ENCODE assay signal across 1 cellular context in genomic region chr20:13243826-13244376, GRCh38.
TF ChIP-seq lines count a peak whose summit lies in the region.

No MANE protein-coding gene starts in this region.

TF ChIP-seq in HepG2, 621 proteins besides CTCF, POLR2A, EP300 and RAD21 (continued from another document and continues in another):
- TF ChIP-seq FUBP1 (CRISPR knock-in tag; IDR thresholded peaks at IDR 0.05; ENCODE audit: borderline replicate concordance) (peak; percentile 98; the same call in 1 of the 2 replicates), ARID5B (CRISPR knock-in tag; IDR thresholded peaks at IDR 0.05) (peak; percentile 100), ZNF367 (CRISPR knock-in tag; IDR thresholded peaks at IDR 0.05; ENCODE audit: borderline replicate concordance) (no peak), RERE (CRISPR knock-in tag; IDR thresholded peaks at IDR 0.05; ENCODE audit: low read depth) (peak; percentile 99), TBP (CRISPR knock-in tag; IDR thresholded peaks at IDR 0.05) (0 out of 2 replicates have a peak, but pooled peaks have one; percentile 34), RBFOX2 (IDR thresholded peaks at IDR 0.05; ENCODE audit: low read depth, low read length) (no peak), GRHL1 (CRISPR knock-in tag; conservative IDR thresholded peaks at IDR 0.05) (no peak), USF2 (IDR thresholded peaks at IDR 0.05; ENCODE audit: low read depth, low read length) (no peak), USF2 (CRISPR knock-in tag; IDR thresholded peaks at IDR 0.05; ENCODE audit: borderline replicate concordance) (no peak), NR2F6 (IDR thresholded peaks at IDR 0.05) (peak; percentile 99), NR2F6 (CRISPR knock-in tag; IDR thresholded peaks at IDR 0.05) (peak; percentile 99), ZNF44 (CRISPR knock-in tag; IDR thresholded peaks at IDR 0.05) (peak; percentile 87; the same call in 1 of the 2 replicates), ZNF550 (CRISPR knock-in tag; IDR thresholded peaks at IDR 0.05; ENCODE audit: borderline replicate concordance) (no peak), TGIF2 (CRISPR knock-in tag; IDR thresholded peaks at IDR 0.05) (no peak), ZNF256 (CRISPR knock-in tag; conservative IDR thresholded peaks at IDR 0.05) (peak; percentile 89), MYNN (CRISPR knock-in tag; IDR thresholded peaks at IDR 0.05; ENCODE audit: low read depth) (no peak), ATAD3A (CRISPR knock-in tag; IDR thresholded peaks at IDR 0.05) (no peak), ZNF383 (CRISPR knock-in tag; IDR thresholded peaks at IDR 0.05; ENCODE audit: borderline replicate concordance) (no peak), PRMT3 (CRISPR knock-in tag; IDR thresholded peaks at IDR 0.05; ENCODE audit: borderline replicate concordance, low read depth) (no peak), BCL3 (CRISPR knock-in tag; IDR thresholded peaks at IDR 0.05) (peak; percentile 59; the same call in 1 of the 2 replicates), IRF2 (CRISPR knock-in tag; IDR thresholded peaks at IDR 0.05) (peak; percentile 98), UBTF (CRISPR knock-in tag; IDR thresholded peaks at IDR 0.05) (no peak)
